In the genomic region with DNA sequence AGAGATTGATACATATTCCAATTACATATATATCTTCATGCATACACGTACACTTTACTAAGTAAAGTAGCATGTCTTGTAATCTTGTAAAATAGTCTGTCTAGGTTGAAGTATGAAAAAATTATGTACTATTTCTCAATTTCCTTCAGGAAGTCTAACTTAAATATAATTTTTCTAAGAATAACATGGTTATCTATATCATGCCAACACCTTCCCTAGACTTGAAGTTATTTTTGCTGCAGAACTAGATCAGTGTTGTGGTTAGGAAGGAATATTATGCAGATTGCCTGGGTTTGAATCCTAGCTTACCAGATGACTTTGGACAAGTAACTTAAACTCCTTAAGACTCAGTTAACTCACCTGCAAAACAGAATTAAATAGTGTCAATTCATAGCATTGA, we compare ENCODE assay signal across 19 cellular contexts.
DNase-seq lines count a peak whose midpoint lies in the region; ATAC-seq, FAIRE-seq and TF ChIP-seq lines count a peak whose summit lies in the region.
"Had no signal": no experiment of that assay in that cellular context is flagged by ENCODE, and none has a peak within 500 bp of the region (broad histone marks: within the 10 kb centered on the region; RNA-seq: fewer than 3 reads in every experiment).

No MANE protein-coding gene starts in this region.

- H3K27ac Mint-ChIP-seq in neural progenitor cell = no peak overlapping the region
- H3K27ac Mint-ChIP-seq: activated CD8-positive, alpha-beta T cell treated with anti-CD3 and anti-CD28 coated beads, Interleukin-2, amount 10 ng/mL, durations not matched to agents 7 days and 5 days; activated naive CD8-positive, alpha-beta T cell treated with anti-CD3 and anti-CD28 coated beads for 36 hours; activated T-cell treated with anti-CD3 and anti-CD28 coated beads, Interleukin-2, amount 50 U/mL, for 72 hours; naive B cell had no signal

- H3K4me3 ChIP-seq in KMS-11 (IDR thresholded peaks at IDR 0.05; ENCODE audit: insufficient read depth, low read depth, low read length) (no peak overlapping the region), neural progenitor cell (no peak overlapping the region), body of pancreas (no peak overlapping the region)
- H3K4me3 ChIP-seq: esophagus squamous epithelium, lung had no signal

- H3K9ac ChIP-seq in KMS-11 (no peak overlapping the region), neural progenitor cell (no peak overlapping the region)

- no peaks in the 10 kb centered on the region for H3K36me3 Mint-ChIP-seq in neural progenitor cell
- H3K36me3 Mint-ChIP-seq: activated naive CD8-positive, alpha-beta T cell treated with anti-CD3 and anti-CD28 coated beads for 36 hours; naive B cell had no signal

- H3F3A ChIP-seq in neural progenitor cell (ENCODE audit: low read depth) = no peaks in the 10 kb centered on the region

- 79 to 83% methylated on average over 1 of the region's 1 CpG for WGBS in body of pancreas, 2 donors

- H2AFZ ChIP-seq in KMS-11 (ENCODE audit: low read depth) (peak overlapping the region; percentile 56), neural progenitor cell (replicated peaks) (peak overlapping the region; percentile 84)

- no peaks in the 10 kb centered on the region for H3K27me3 ChIP-seq in KMS-11 (ENCODE audit: insufficient read depth, low read depth)
- H3K27me3 ChIP-seq in neural progenitor cell = no peaks in the 10 kb centered on the region
- no peaks in the 10 kb centered on the region for H3K27me3 ChIP-seq in body of pancreas
- H3K27me3 ChIP-seq: esophagus squamous epithelium had no signal

- no peak for TF ChIP-seq POLR2A in body of pancreas (IDR thresholded peaks at IDR 0.05)

- H3K4me1 ChIP-seq in KMS-11 (ENCODE audit: low read depth, poor library complexity, severe bottlenecking) (peaks cover 24% of the 10 kb centered on the region), neural progenitor cell (peaks cover 6% of the 10 kb centered on the region), body of pancreas (no peaks in the 10 kb centered on the region)
- H3K4me1 ChIP-seq: esophagus squamous epithelium had no signal

- H3K27me3 Mint-ChIP-seq in neural progenitor cell (ENCODE audit: insufficient read depth, low read depth) = no peaks in the 10 kb centered on the region
- H3K27me3 Mint-ChIP-seq: naive B cell had no signal

- peak; percentile 27 for ATAC-seq in GM19023 (IDR thresholded peaks at IDR 0.05; ENCODE audit: unreplicated experiment)
- peak; percentile 25 for ATAC-seq in HG02852 (IDR thresholded peaks at IDR 0.05; ENCODE audit: unreplicated experiment)
- ATAC-seq in body of pancreas = no peak
- ATAC-seq: activated CD8-positive, alpha-beta T cell treated with anti-CD3 and anti-CD28 coated beads, Interleukin-2, amount 10 ng/mL, durations not matched to agents 7 days and 5 days; activated T-cell treated with anti-CD3 and anti-CD28 coated beads, Interleukin-2, amount 50 U/mL, for 72 hours; Right ventricle myocardium inferior had no signal

- H3K9me3 ChIP-seq in neural progenitor cell (ENCODE audit: low read depth) (no peaks in the 10 kb centered on the region), body of pancreas (no peaks in the 10 kb centered on the region)
- H3K9me3 ChIP-seq: esophagus squamous epithelium had no signal

- H3K4me3 Mint-ChIP-seq in neural progenitor cell = no peak overlapping the region
- H3K4me3 Mint-ChIP-seq: activated CD8-positive, alpha-beta T cell treated with anti-CD3 and anti-CD28 coated beads, Interleukin-2, amount 10 ng/mL, durations not matched to agents 7 days and 5 days; activated naive CD8-positive, alpha-beta T cell treated with anti-CD3 and anti-CD28 coated beads for 36 hours; activated T-cell treated with anti-CD3 and anti-CD28 coated beads, Interleukin-2, amount 50 U/mL, for 72 hours; naive B cell had no signal

- H3K4me2 ChIP-seq in KMS-11 (peak overlapping the region; percentile 44), neural progenitor cell (no peak overlapping the region)

- no peaks in the 10 kb centered on the region for H3K79me2 ChIP-seq in KMS-11 (ENCODE audit: insufficient read depth, low read depth)
- H3K79me2 ChIP-seq in neural progenitor cell (ENCODE audit: low read depth) = no peaks in the 10 kb centered on the region

- no peak for DNase-seq in neural progenitor cell (ENCODE audit: low spot score)
- DNase-seq in activated CD4-positive, alpha-beta T cell treated with anti-CD3 and anti-CD28 coated beads, Interleukin-2, amount 50 U/mL, for 1 hour = no peak
- no peak for DNase-seq in body of pancreas
- no peak for DNase-seq in frontal cortex (ENCODE audit: low spot score in 2 of 2)
- DNase-seq: activated CD8-positive, alpha-beta T cell treated with anti-CD3 and anti-CD28 coated beads, Interleukin-2, amount 10 ng/mL, durations not matched to agents 7 days and 5 days; activated naive CD8-positive, alpha-beta T cell treated with anti-CD3 and anti-CD28 coated beads for 36 hours; activated T-cell treated with anti-CD3 and anti-CD28 coated beads, Interleukin-2, amount 50 U/mL, for 72 hours; AML-193; caudate nucleus; effector CD4-positive, alpha-beta T cell; esophagus squamous epithelium; head of caudate nucleus; naive B cell had no signal

- no peaks in the 10 kb centered on the region for H3K9me3 Mint-ChIP-seq in neural progenitor cell
- H3K9me3 Mint-ChIP-seq: activated naive CD8-positive, alpha-beta T cell treated with anti-CD3 and anti-CD28 coated beads for 36 hours had no signal

- H3K36me3 ChIP-seq in KMS-11 (ENCODE audit: insufficient read depth) (no peaks in the 10 kb centered on the region), neural progenitor cell (no peaks in the 10 kb centered on the region), body of pancreas (replicated peaks in 1 of 2; ENCODE audit: insufficient read depth in 1 of 2, low read depth in 2 of 2) (no peaks in the 10 kb centered on the region)
- H3K36me3 ChIP-seq: esophagus squamous epithelium had no signal

- intact Hi-C loops in body of pancreas (cut with DNase I) = no loop called here

- H4K20me1 ChIP-seq in KMS-11 (ENCODE audit: insufficient read depth) (no peaks in the 10 kb centered on the region), neural progenitor cell (ENCODE audit: low read depth) (no peaks in the 10 kb centered on the region)

- no peak for FAIRE-seq in frontal cortex (lab: Jason Lieb, UNC)
- FAIRE-seq: HTR-8/SVneo had no signal

- H3K27ac ChIP-seq in KMS-11 (peak overlapping the region; percentile 39; the same call in 1 of the 2 replicates), neural progenitor cell (no peak overlapping the region), body of pancreas (no peak overlapping the region)
- H3K27ac ChIP-seq: esophagus squamous epithelium had no signal

- TF ChIP-seq CTCF in KMS-11 (conservative IDR thresholded peaks at IDR 0.05; ENCODE audit: low read depth, low read length) = no peak
- no peak for TF ChIP-seq CTCF in neural progenitor cell (IDR thresholded peaks at IDR 0.05)
- no peak for TF ChIP-seq CTCF in body of pancreas (IDR thresholded peaks at IDR 0.05)

- peaks cover 5% of the 10 kb centered on the region for H3K4me1 Mint-ChIP-seq in neural progenitor cell
- H3K4me1 Mint-ChIP-seq: activated naive CD8-positive, alpha-beta T cell treated with anti-CD3 and anti-CD28 coated beads for 36 hours had no signal
